In the genomic region with DNA sequence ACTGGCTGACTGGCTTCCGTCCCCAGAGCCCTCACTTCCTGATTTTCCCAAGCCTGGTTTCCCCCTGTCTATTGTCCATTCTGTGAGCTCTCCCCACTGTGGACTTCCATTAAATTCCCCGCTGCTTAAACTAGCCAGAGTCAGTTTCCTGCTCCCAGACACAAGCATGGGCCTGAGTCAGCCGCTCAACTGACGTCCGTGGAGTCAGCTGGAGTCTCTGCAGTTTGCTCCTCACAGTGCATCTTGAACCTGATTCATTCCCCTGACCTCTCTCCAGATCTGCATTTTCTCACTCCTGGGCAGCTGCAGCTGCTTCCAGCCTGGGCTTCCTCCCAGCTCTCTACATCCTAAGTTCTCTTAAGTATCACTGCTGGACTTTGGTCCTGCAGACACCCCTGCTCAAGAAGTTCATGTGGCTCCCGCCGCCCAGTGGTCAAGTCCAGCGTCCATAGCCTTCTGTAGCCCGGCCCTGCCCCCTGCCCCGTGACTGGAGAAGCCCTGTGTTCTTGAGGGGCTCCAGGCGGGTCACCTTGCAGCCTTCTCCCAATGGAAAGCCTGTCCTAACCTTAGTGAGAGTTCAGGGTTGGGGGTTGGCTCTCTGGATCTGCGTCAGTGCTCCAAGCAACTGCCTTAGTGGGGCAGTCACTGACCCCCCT, we compare ENCODE assay signal across 9 cellular contexts. TPM values are rescaled to one million over a fixed set of nuclear protein-coding genes. Genes with fewer than 3 reads are reported as not detected.
DNase-seq lines count a peak whose midpoint lies in the region; ATAC-seq, FAIRE-seq and TF ChIP-seq lines count a peak whose summit lies in the region.
"Had no signal": no experiment of that assay in that cellular context is flagged by ENCODE, and none has a peak within 500 bp of the region (broad histone marks: within the 10 kb centered on the region; RNA-seq: fewer than 3 reads in every experiment).

No MANE protein-coding gene starts in this region.

- peak overlapping the region; percentile 54 for H3K27ac ChIP-seq in C4-2B
- no peak overlapping the region for H3K27ac ChIP-seq in K562 (ENCODE audit: extremely low read depth, low read depth, low read length)

- H4K20me1 ChIP-seq in K562 (replicated peaks; ENCODE audit: control insufficient read depth, insufficient read depth, low read length) = no peaks in the 10 kb centered on the region

- H3K79me2 ChIP-seq in K562 (ENCODE audit: control insufficient read depth, insufficient read depth, low read length) = no peaks in the 10 kb centered on the region

- in situ Hi-C loops in K562 (cut with MboI) = no loop called here

- H3K9me1 ChIP-seq in K562 (ENCODE audit: control insufficient read depth, insufficient read depth, low read length) = no peaks in the 10 kb centered on the region

- no peak for TF ChIP-seq CTCF in C4-2B (conservative IDR thresholded peaks at IDR 0.05)
- peak; percentile 35 to 45 (median 44); a peak in 5 of 6 replicates for TF ChIP-seq CTCF in K562 (IDR thresholded peaks at IDR 0.05 in 2 of 3, conservative IDR thresholded peaks at IDR 0.05 in 1 of 3; ENCODE audit: insufficient read depth in 2 of 3, low read depth in 1 of 3, low read length in 3 of 3)
- no peak for TF ChIP-seq CTCF in retinal pigment epithelial cell (conservative IDR thresholded peaks at IDR 0.05; ENCODE audit: low read depth, low read length)

- POLR2A ChIA-PET in K562 (lab: Yijun Ruan, JAX) = interaction anchor here (1.5 to 3.3 kb wide), 2 partner anchors 8 to 16 kb away, joined by 4 to 16 read pairs; no protein-coding TSS in a partner anchor

- FAIRE-seq in K562 (lab: Jason Lieb, UNC) = peak; percentile 26

- DNase-seq in K562 (ENCODE audit: extremely low read depth in 1 of 4, low spot score in 3 of 4) (peak in 1 of 4 experiments; percentile 56), hepatic stellate cell (ENCODE audit: low spot score) (peak; percentile 91), retinal pigment epithelial cell (ENCODE audit: low read depth) (peak; percentile 48), GDM1 (lab: John Stamatoyannopoulos, UW) (no peak), NCI-H2081 treated with DMSO at 0.1 percent for 48 hours (lab: John Stamatoyannopoulos, UW) (no peak)

- no peaks in the 10 kb centered on the region for H3K36me3 ChIP-seq in K562 (ENCODE audit: control insufficient read depth, insufficient read depth, low read length)

- peaks cover 30 to 31% of the 10 kb centered on the region in 2 experiments; a peak in 4 of 5 replicates for H3K4me1 ChIP-seq in K562 (replicated peaks in 1 of 2; ENCODE audit: control insufficient read depth in 2 of 2, insufficient read depth in 2 of 2, low read length in 2 of 2)

- no TSS peak for BruUV-seq in K562 (replicated peaks; lab: Mats Ljungman, UMichigan)

- no peak for TF ChIP-seq EP300 in K562 (IDR thresholded peaks at IDR 0.05; ENCODE audit: low read length)

- H3K9ac ChIP-seq in K562 (ENCODE audit: insufficient read depth in 1 of 2, low read depth in 2 of 2, low read length in 2 of 2) = peak overlapping the region in 1 of 2 experiments; percentile 83; a peak in 2 of 4 replicates

- no peak overlapping the region for H3K4me2 ChIP-seq in K562 (ENCODE audit: insufficient read depth, low read length)

- CTCF ChIA-PET in K562 (lab: Yijun Ruan, JAX; ENCODE audit: low intra/inter-chr PET ratio) = no interaction called here

- WGBS in K562 (ENCODE audit: insufficient coverage, low coverage, missing lambda C conversion rate) = 69% methylated on average over 11 of the region's 12 CpGs

- ATAC-seq in K562 (peak; percentile 63), HG02938 (IDR thresholded peaks at IDR 0.05; ENCODE audit: unreplicated experiment) (no peak), HG02973 (IDR thresholded peaks at IDR 0.05; ENCODE audit: unreplicated experiment) (no peak)
- ATAC-seq: activated T-helper 17 cell treated with anti-CD3 and anti-CD28 coated beads, Interleukin-2, amount 50 U/mL, for 72 hours had no signal

- no peak for TF ChIP-seq POLR2A in K562 (conservative IDR thresholded peaks at IDR 0.05)

- H2AFZ ChIP-seq in K562 (ENCODE audit: low read depth, low read length) = peak overlapping the region; percentile 82

- H3K4me3 ChIP-seq in K562 (no peak overlapping the region), retinal pigment epithelial cell (ENCODE audit: low read length) (no peak overlapping the region)

- TF ChIP-seq RAD21 in K562 (CRISPR knock-in tag; conservative IDR thresholded peaks at IDR 0.05 in 1 of 2, IDR thresholded peaks at IDR 0.05 in 1 of 2) = peak; percentile 27 to 56; a peak in 2 of 4 replicates

- no peaks in the 10 kb centered on the region for H3K9me3 ChIP-seq in K562 (replicated peaks; ENCODE audit: control insufficient read depth, insufficient read depth, low read depth, low read length)

- H3K27me3 ChIP-seq in K562 (ENCODE audit: control insufficient read depth in 2 of 2, insufficient read depth in 2 of 2, low read length in 2 of 2) = no peaks in the 10 kb centered on the region

- intact Hi-C loops in K562 (cut with micrococcal nuclease) = no loop called here

TF ChIP-seq in K562, 482 proteins besides CTCF, POLR2A, EP300 and RAD21 (continues in another document):
- TF ChIP-seq NELFE (IDR thresholded peaks at IDR 0.05; ENCODE audit: insufficient read depth, insufficient read length) = no peak
- TF ChIP-seq RCOR1 (IDR thresholded peaks at IDR 0.05; ENCODE audit: borderline replicate concordance in 1 of 2, low read depth in 2 of 2, low read length in 2 of 2) = no peak
- no peak for TF ChIP-seq ELF1 (tag; IDR thresholded peaks at IDR 0.05)
- no peak for TF ChIP-seq BMI1 (IDR thresholded peaks at IDR 0.05; ENCODE audit: low read length)
- no peak for TF ChIP-seq ZC3H11A (IDR thresholded peaks at IDR 0.05; ENCODE audit: low read depth, low read length)
- TF ChIP-seq ZNF592 (IDR thresholded peaks at IDR 0.05) = no peak; the same call in 1 of the 2 replicates
- TF ChIP-seq ELF2 (CRISPR knock-in tag; IDR thresholded peaks at IDR 0.05) = no peak
- no peak for TF ChIP-seq SNIP1 (IDR thresholded peaks at IDR 0.05; ENCODE audit: low read depth)
- 0 out of 2 replicates have a peak, but pooled peaks have one; percentile 16 for TF ChIP-seq TFAP4 (CRISPR knock-in tag; IDR thresholded peaks at IDR 0.05; ENCODE audit: borderline replicate concordance)
- TF ChIP-seq NFYB (IDR thresholded peaks at IDR 0.05; ENCODE audit: extremely low read depth, insufficient read length) = no peak
- TF ChIP-seq ZNF696 (CRISPR knock-in tag; conservative IDR thresholded peaks at IDR 0.05) = no peak
- no peak for TF ChIP-seq STAT5B (CRISPR knock-in tag; IDR thresholded peaks at IDR 0.05)

RNA-seq across cellular contexts. Expression of gene NFKBIA, which starts 20.0 kb away (rescaled TPM):
- total RNA-seq in K562 (2011; cell fraction: chromatin; rRNA removed; ENCODE audit: low replicate concordance) = 39.0 and 119 TPM in 2 replicates
- total RNA-seq in K562 (2011; cell fraction: nucleolus; rRNA removed) = 77.4 and 121 TPM in 2 replicates
- total RNA-seq in K562 (2011; cell fraction: nucleoplasm; rRNA removed) = 50.6 and 60.0 TPM in 2 replicates
- 20.9 and 39.6 TPM in 2 replicates for total RNA-seq in K562 (2014; rRNA removed)
- 16.7 and 17.7 TPM in 2 replicates for total RNA-seq in K562 (2014; rRNA removed; fragmentation: Illumina TruSeq; extraction: Trizol)
- 31.8 and 34.5 TPM in 2 replicates for total RNA-seq in K562 (2015; rRNA removed; fragmentation: Illumina TruSeq; extraction: Trizol)
- total RNA-seq in K562 (2021) = 21.3 and 22.7 TPM in 2 replicates
- polyA plus RNA-seq in K562 (2011; rRNA removed) = 15.0 and 23.8 TPM in 2 replicates
- polyA plus RNA-seq in K562 (2011; cell fraction: cytosol; rRNA removed) = 17.5 and 26.1 TPM in 2 replicates
- polyA plus RNA-seq in K562 (2011; cell fraction: nucleus; rRNA removed) = 75.3 and 106 TPM in 2 replicates
- 23.5 and 32.0 TPM in 2 replicates for polyA plus RNA-seq in K562 (2012)
- polyA plus RNA-seq in K562 (2014; fragmentation: Illumina TruSeq; extraction: Trizol) = 23.8 and 24.4 TPM in 2 replicates
- 1 to 10 TPM; 6.9 to 8.8 TPM for polyA plus RNA-seq in K562 (2014; fragmentation: Nextera tagmentation; extraction: Ambion mirVana)
- 15.3 and 18.2 TPM in 2 replicates for polyA plus RNA-seq in K562 (2014; rRNA removed)
- polyA minus RNA-seq in K562 (2011; rRNA and poly(A)+ RNA removed) = 19.5 and 24.3 TPM in 2 replicates
- polyA minus RNA-seq in K562 (2011; cell fraction: cytosol; rRNA and poly(A)+ RNA removed) = 17.6 and 21.0 TPM in 2 replicates
- polyA minus RNA-seq in K562 (2011; cell fraction: nucleus; rRNA and poly(A)+ RNA removed) = 67.9 and 90.0 TPM in 2 replicates

Comparison
In these comparisons a context has a peak if more than half of its experiments do, and no peak if none do; other contexts are left out.
1. CTCF ChIP-seq: peak in K562 (3 of 3); none in C4-2B (single experiment) and retinal pigment epithelial cell (single experiment).
2. DNase-seq: peak in hepatic stellate cell (single experiment) and retinal pigment epithelial cell (single experiment); none in GDM1 (single experiment) and NCI-H2081 treated with DMSO at 0.1 percent for 48 hours (single experiment).